ENCODE assay signal across 1 cellular context in genomic region chr2:234880551-234881211, GRCh38.
A peak's percentile ranks its signal among the peaks of the same experiment; 100 is the strongest.
TF ChIP-seq lines count a peak whose summit lies in the region.

No MANE protein-coding gene starts in this region.

TF ChIP-seq in HEK293, 187 proteins besides CTCF, POLR2A, EP300 and RAD21 (continued from another document and continues in another):
- no peak for TF ChIP-seq PATZ1 (tag by site-specific recombination; IDR thresholded peaks at IDR 0.05)
- no peak for TF ChIP-seq ZNF677 (tag by site-specific recombination; IDR thresholded peaks at IDR 0.05)
- TF ChIP-seq ZNF645 (tag by site-specific recombination; IDR thresholded peaks at IDR 0.05) = no peak
- TF ChIP-seq ZNF37A (tag by site-specific recombination; IDR thresholded peaks at IDR 0.05) = no peak
- no peak for TF ChIP-seq ZNF132 (tag by site-specific recombination; IDR thresholded peaks at IDR 0.05; ENCODE audit: borderline replicate concordance)
- TF ChIP-seq ZBTB10 (tag by site-specific recombination; IDR thresholded peaks at IDR 0.05) = no peak
- no peak for TF ChIP-seq ZNF473 (tag by site-specific recombination; IDR thresholded peaks at IDR 0.05)
- TF ChIP-seq ZNF248 (tag by site-specific recombination; IDR thresholded peaks at IDR 0.05) = no peak
- TF ChIP-seq ZNF610 (tag by site-specific recombination; IDR thresholded peaks at IDR 0.05; ENCODE audit: borderline replicate concordance) = no peak
- no peak for TF ChIP-seq BCL6B (tag by site-specific recombination; IDR thresholded peaks at IDR 0.05)
- TF ChIP-seq ZNF518A (tag by site-specific recombination; conservative IDR thresholded peaks at IDR 0.05; ENCODE audit: low read depth) = 0 out of 2 replicates have a peak, but pooled peaks have one; percentile 17
- no peak for TF ChIP-seq TRIM28 (IDR thresholded peaks at IDR 0.05; ENCODE audit: borderline replicate concordance, low read length)
- TF ChIP-seq ZSCAN4 (tag by site-specific recombination; IDR thresholded peaks at IDR 0.05) = peak; percentile 28; the same call in 1 of the 2 replicates
- no peak for TF ChIP-seq ZNF785 (tag by site-specific recombination; IDR thresholded peaks at IDR 0.05)
- no peak for TF ChIP-seq ZNF658 (tag by site-specific recombination; IDR thresholded peaks at IDR 0.05)
- TF ChIP-seq ZNF394 (tag by site-specific recombination; IDR thresholded peaks at IDR 0.05; ENCODE audit: borderline replicate concordance) = peak; percentile 48; the same call in 1 of the 2 replicates
- no peak for TF ChIP-seq EGR2 (tag by site-specific recombination; IDR thresholded peaks at IDR 0.05; ENCODE audit: low read depth)
- no peak for TF ChIP-seq MYNN (tag by site-specific recombination; IDR thresholded peaks at IDR 0.05; ENCODE audit: borderline replicate concordance)
- no peak for TF ChIP-seq ZNF175 (tag by site-specific recombination; IDR thresholded peaks at IDR 0.05)
- no peak; the same call in 1 of the 2 replicates for TF ChIP-seq ZNF266 (tag by site-specific recombination; IDR thresholded peaks at IDR 0.05; ENCODE audit: low read depth)
- no peak for TF ChIP-seq ZNF350 (tag by site-specific recombination; IDR thresholded peaks at IDR 0.05)
- TF ChIP-seq ZNF596 (tag by site-specific recombination; IDR thresholded peaks at IDR 0.05) = no peak
- TF ChIP-seq REST (tag by site-specific recombination; IDR thresholded peaks at IDR 0.05) = no peak
- TF ChIP-seq ZNF280D (tag by site-specific recombination; IDR thresholded peaks at IDR 0.05) = no peak
- TF ChIP-seq ZNF560 (tag by site-specific recombination; IDR thresholded peaks at IDR 0.05; ENCODE audit: borderline replicate concordance) = no peak
- TF ChIP-seq ZNF488 (tag by site-specific recombination; IDR thresholded peaks at IDR 0.05) = no peak
- TF ChIP-seq ZNF707 (tag by site-specific recombination; IDR thresholded peaks at IDR 0.05) = no peak
- TF ChIP-seq ZNF529 (tag by site-specific recombination; IDR thresholded peaks at IDR 0.05; ENCODE audit: insufficient replicate concordance) = no peak
- no peak for TF ChIP-seq ZNF514 (tag by site-specific recombination; IDR thresholded peaks at IDR 0.05)
- TF ChIP-seq KLF17 (tag by site-specific recombination; IDR thresholded peaks at IDR 0.05) = peak; percentile 49; the same call in 1 of the 2 replicates
- TF ChIP-seq ZNF140 (tag by site-specific recombination; IDR thresholded peaks at IDR 0.05) = no peak
- no peak for TF ChIP-seq ZNF121 (tag by site-specific recombination; IDR thresholded peaks at IDR 0.05)
- no peak for TF ChIP-seq ZNF654 (tag by site-specific recombination; IDR thresholded peaks at IDR 0.05; ENCODE audit: low read depth)
- no peak for TF ChIP-seq ZNF239 (tag by site-specific recombination; IDR thresholded peaks at IDR 0.05)
- no peak for TF ChIP-seq MZF1 (tag by site-specific recombination; IDR thresholded peaks at IDR 0.05; ENCODE audit: borderline replicate concordance)
